ENCODE assay signal across 9 cellular contexts in the genomic region with DNA sequence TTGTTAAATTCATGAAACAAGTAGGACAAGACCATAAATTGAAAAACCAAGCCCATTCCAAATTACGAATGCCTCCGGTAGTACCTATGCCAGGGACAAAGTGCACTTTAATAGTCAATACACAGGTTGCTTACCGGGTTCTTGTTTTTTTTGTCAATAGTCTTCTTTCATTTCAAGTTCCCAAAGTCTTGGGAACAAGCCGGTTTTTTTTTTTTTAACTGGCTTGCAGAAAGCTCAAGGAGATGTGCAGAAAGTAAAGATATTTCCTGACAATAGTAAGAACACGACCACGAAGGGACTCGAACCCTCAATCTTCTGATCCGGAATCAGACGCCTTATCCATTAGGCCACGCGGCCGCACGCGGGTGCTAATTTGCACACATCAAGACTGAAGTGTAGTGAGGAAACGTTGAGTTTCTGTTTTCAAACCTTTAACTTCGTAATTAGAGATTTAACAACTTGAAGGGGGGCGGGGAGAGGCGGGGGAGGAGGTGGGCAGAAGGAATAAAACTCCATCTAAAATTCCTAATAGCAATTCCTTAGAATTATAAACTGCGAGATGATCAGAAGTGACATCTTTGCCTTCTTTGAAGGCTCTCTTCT.
DNase-seq lines count a peak whose midpoint lies in the region; ATAC-seq and TF ChIP-seq lines count a peak whose summit lies in the region.
"Had no signal": no experiment of that assay in that cellular context is flagged by ENCODE, and none has a peak within 500 bp of the region (broad histone marks: within the 10 kb centered on the region; RNA-seq: fewer than 3 reads in every experiment).

No MANE protein-coding gene starts in this region.

- intact Hi-C loops in activated naive CD4-positive, alpha-beta T cell treated with anti-CD3 and anti-CD28 coated beads for 36 hours (cut with micrococcal nuclease), result no loop called here

- no peak for TF ChIP-seq CTCF in endodermal cell (conservative IDR thresholded peaks at IDR 0.05)

- ATAC-seq in stimulated activated naive B cell treated with anti-CD40 and anti-IgM and Interleukin-4, amounts not matched to agents 10 μg/mL and 1 μg/mL and 100 μg/mL, for 72 hours (replicated peaks), result no peak
- no peak for ATAC-seq in HG02840 (IDR thresholded peaks at IDR 0.05; ENCODE audit: low FRiP score, unreplicated experiment)
- no peak for ATAC-seq in GM21717 (IDR thresholded peaks at IDR 0.05; ENCODE audit: unreplicated experiment)

- H3K27ac Mint-ChIP-seq in activated naive CD4-positive, alpha-beta T cell treated with anti-CD3 and anti-CD28 coated beads for 36 hours, result peak overlapping the region; percentile 71
- no peak overlapping the region for H3K27ac Mint-ChIP-seq in endodermal cell
- peak overlapping the region; percentile 84 for H3K27ac Mint-ChIP-seq in stimulated activated naive B cell treated with anti-CD40 and anti-IgM and Interleukin-4, amounts not matched to agents 10 μg/mL and 1 μg/mL and 100 μg/mL, for 72 hours

- peak; percentile 48 for DNase-seq in activated naive CD4-positive, alpha-beta T cell treated with anti-CD3 and anti-CD28 coated beads for 36 hours
- no peak for DNase-seq in activated naive CD4-positive, alpha-beta T cell (lab: John Stamatoyannopoulos, UW)
- DNase-seq in NCI-H748 (lab: John Stamatoyannopoulos, UW; ENCODE audit: unreplicated experiment) (peak; percentile 87), endodermal cell (peak; percentile 92), amniotic stem cell (lab: John Stamatoyannopoulos, UW) (no peak)
- no peak for DNase-seq in stimulated activated naive B cell treated with anti-CD40 and anti-IgM and Interleukin-4, amounts not matched to agents 10 μg/mL and 1 μg/mL and 100 μg/mL, for 72 hours
- DNase-seq: DMS79 had no signal

- H3K9me3 ChIP-seq in endodermal cell (ENCODE audit: control insufficient read depth, low read length), result no peaks in the 10 kb centered on the region

- H3K4me1 ChIP-seq in endodermal cell (ENCODE audit: control insufficient read depth, insufficient read depth, low read length), result no peaks in the 10 kb centered on the region

- peaks cover 66% of the 10 kb centered on the region for H3K27me3 Mint-ChIP-seq in activated naive CD4-positive, alpha-beta T cell treated with anti-CD3 and anti-CD28 coated beads for 36 hours (ENCODE audit: low read depth)
- H3K27me3 Mint-ChIP-seq in endodermal cell (ENCODE audit: insufficient read depth), result peaks cover 78% of the 10 kb centered on the region
- peaks cover 59 to 70% of the 10 kb centered on the region in 2 donors for H3K27me3 Mint-ChIP-seq in stimulated activated naive B cell treated with anti-CD40 and anti-IgM and Interleukin-4, amounts not matched to agents 10 μg/mL and 1 μg/mL and 100 μg/mL, for 72 hours

- H3K36me3 ChIP-seq in endodermal cell (ENCODE audit: control insufficient read depth, insufficient read depth, low read length), result no peaks in the 10 kb centered on the region

- H3K4me3 ChIP-seq in endodermal cell (ENCODE audit: low read length), result peak overlapping the region; percentile 86

- H3K9ac ChIP-seq in endodermal cell (ENCODE audit: extremely low read depth, low read length, poor library complexity, severe bottlenecking), result no peak overlapping the region

- H3K27me3 ChIP-seq in endodermal cell (ENCODE audit: control insufficient read depth, insufficient read depth, low read length, poor library complexity, severe bottlenecking), result peaks cover 47% of the 10 kb centered on the region

- CTCF ChIA-PET in activated naive CD4-positive, alpha-beta T cell treated with anti-CD3 and anti-CD28 coated beads for 36 hours (lab: Charles Lee), result no interaction called here

- H3K9me3 Mint-ChIP-seq in activated naive CD4-positive, alpha-beta T cell treated with anti-CD3 and anti-CD28 coated beads for 36 hours, result peaks cover 25% of the 10 kb centered on the region
- no peaks in the 10 kb centered on the region for H3K9me3 Mint-ChIP-seq in endodermal cell
- H3K9me3 Mint-ChIP-seq in stimulated activated naive B cell treated with anti-CD40 and anti-IgM and Interleukin-4, amounts not matched to agents 10 μg/mL and 1 μg/mL and 100 μg/mL, for 72 hours, result peaks cover 8 to 15% of the 10 kb centered on the region in 2 donors

- WGBS in endodermal cell (ENCODE audit: insufficient coverage in 1 of 2, insufficient read length in 1 of 2), 2 experiments, result 7 to 10% methylated on average over 9 to 17 of the region's 19 CpGs

- H3K36me3 Mint-ChIP-seq in activated naive CD4-positive, alpha-beta T cell treated with anti-CD3 and anti-CD28 coated beads for 36 hours (ENCODE audit: low read depth), result peaks cover 3% of the 10 kb centered on the region
- H3K36me3 Mint-ChIP-seq in endodermal cell (ENCODE audit: low read depth), result no peaks in the 10 kb centered on the region
- peaks cover 9% of the 10 kb centered on the region in 2 donors for H3K36me3 Mint-ChIP-seq in stimulated activated naive B cell treated with anti-CD40 and anti-IgM and Interleukin-4, amounts not matched to agents 10 μg/mL and 1 μg/mL and 100 μg/mL, for 72 hours

- H3K4me1 Mint-ChIP-seq in activated naive CD4-positive, alpha-beta T cell treated with anti-CD3 and anti-CD28 coated beads for 36 hours (ENCODE audit: low read depth), result no peaks in the 10 kb centered on the region
- peaks cover 22% of the 10 kb centered on the region for H3K4me1 Mint-ChIP-seq in endodermal cell
- no peaks in the 10 kb centered on the region for H3K4me1 Mint-ChIP-seq in stimulated activated naive B cell treated with anti-CD40 and anti-IgM and Interleukin-4, amounts not matched to agents 10 μg/mL and 1 μg/mL and 100 μg/mL, for 72 hours

- H3K4me3 Mint-ChIP-seq in activated naive CD4-positive, alpha-beta T cell treated with anti-CD3 and anti-CD28 coated beads for 36 hours, result peak overlapping the region; percentile 21
- H3K4me3 Mint-ChIP-seq in endodermal cell, result peak overlapping the region; percentile 61
- no peak overlapping the region for H3K4me3 Mint-ChIP-seq in stimulated activated naive B cell treated with anti-CD40 and anti-IgM and Interleukin-4, amounts not matched to agents 10 μg/mL and 1 μg/mL and 100 μg/mL, for 72 hours

- no peak overlapping the region for H3K27ac ChIP-seq in endodermal cell (ENCODE audit: low read depth, low read length)

Comparison
In these comparisons a context has a peak if more than half of its experiments do, and no peak if none do; other contexts are left out.
1. DNase-seq: peak in activated naive CD4-positive, alpha-beta T cell treated with anti-CD3 and anti-CD28 coated beads for 36 hours (single experiment), NCI-H748 (single experiment) and endodermal cell (single experiment); none in activated naive CD4-positive, alpha-beta T cell (0 of 4), stimulated activated naive B cell treated with anti-CD40 and anti-IgM and Interleukin-4, amounts not matched to agents 10 μg/mL and 1 μg/mL and 100 μg/mL, for 72 hours (single experiment) and amniotic stem cell (single experiment).
2. H3K4me3 Mint-ChIP-seq: peak in activated naive CD4-positive, alpha-beta T cell treated with anti-CD3 and anti-CD28 coated beads for 36 hours (single experiment) and endodermal cell (single experiment); none in stimulated activated naive B cell treated with anti-CD40 and anti-IgM and Interleukin-4, amounts not matched to agents 10 μg/mL and 1 μg/mL and 100 μg/mL, for 72 hours (0 of 2).